ENCODE assay signal across 13 cellular contexts in genomic region chr14:104659764-104660523, GRCh38. TPM values are rescaled to one million over a fixed set of nuclear protein-coding genes. Genes with fewer than 3 reads are reported as not detected.
DNase-seq lines count a peak whose midpoint lies in the region; ATAC-seq, FAIRE-seq and TF ChIP-seq lines count a peak whose summit lies in the region.
"Had no signal": no experiment of that assay in that cellular context is flagged by ENCODE, and none has a peak within 500 bp of the region (broad histone marks: within the 10 kb centered on the region; RNA-seq: fewer than 3 reads in every experiment).

No MANE protein-coding gene starts in this region.

- H3K27me3 Mint-ChIP-seq in natural killer cell treated with Interleukin-12 subunit alpha and Interleukin-12 subunit beta and Interleukin-15 and Interleukin-18, amount 100 ng/mL, for 72 hours: peaks cover 29 to 32% of the 10 kb centered on the region in 2 donors
- no peaks in the 10 kb centered on the region for H3K27me3 Mint-ChIP-seq in Caco-2 (ENCODE audit: insufficient read depth, unreplicated experiment)

- no peaks in the 10 kb centered on the region for H3K4me1 ChIP-seq in HEK293 (ENCODE audit: control insufficient read depth, insufficient read depth, low read length)
- H3K4me1 ChIP-seq in Caco-2: peaks cover under 1% of the 10 kb centered on the region; the same call in 1 of the 2 replicates
- H3K4me1 ChIP-seq: foreskin keratinocyte had no signal

- peak; percentile 90 for FAIRE-seq in GM12891 (lab: Jason Lieb, UNC)

- POLR2A ChIA-PET in HEK293 (lab: Yijun Ruan, JAX): no interaction called here
- POLR2A ChIA-PET in Caco-2 (lab: Charles Lee): no interaction called here

- no TSS peak for BruUV-seq in Caco-2 (replicated peaks; lab: Mats Ljungman, UMichigan)

- H3K9me3 ChIP-seq in HEK293 (ENCODE audit: control insufficient read depth, insufficient read depth, low read depth, low read length): no peaks in the 10 kb centered on the region
- H3K9me3 ChIP-seq in SU-DHL-6 (ENCODE audit: insufficient read depth, low read length): no peaks in the 10 kb centered on the region
- H3K9me3 ChIP-seq in Caco-2: peaks cover 6% of the 10 kb centered on the region; the same call in 1 of the 2 replicates
- H3K9me3 ChIP-seq: neutrophil had no signal

- H3K27ac Mint-ChIP-seq in natural killer cell treated with Interleukin-12 subunit alpha and Interleukin-12 subunit beta and Interleukin-15 and Interleukin-18, amount 100 ng/mL, for 72 hours: no peak overlapping the region
- H3K27ac Mint-ChIP-seq in Caco-2 (ENCODE audit: unreplicated experiment): no peak overlapping the region
- H3K27ac Mint-ChIP-seq: T-helper 2 cell treated with Interferon-gamma antibody and Interleukin-4, amounts not matched to agents 5 μg/mL and 100 μg/mL, for 36 hours had no signal

- no peak for DNase-seq in GM12891 (ENCODE audit: insufficient read length, low spot score)
- DNase-seq in natural killer cell treated with Interleukin-12 subunit alpha and Interleukin-12 subunit beta and Interleukin-15 and Interleukin-18, amount 100 ng/mL, for 72 hours (ENCODE audit: low spot score): peak; percentile 50
- no peak for DNase-seq in SIG-M5 treated with dmso at 0.1 percent for 504 hours (lab: John Stamatoyannopoulos, UW; ENCODE audit: unreplicated experiment)
- no peak for DNase-seq in Caco-2
- DNase-seq in mesenteric fat pad (ENCODE audit: low spot score): no peak
- DNase-seq: foreskin keratinocyte, NCI-H2081 had no signal

- peaks cover 4 to 7% of the 10 kb centered on the region in 2 donors for H3K4me1 Mint-ChIP-seq in natural killer cell treated with Interleukin-12 subunit alpha and Interleukin-12 subunit beta and Interleukin-15 and Interleukin-18, amount 100 ng/mL, for 72 hours (ENCODE audit: low read depth in 2 of 2)
- peaks cover 2% of the 10 kb centered on the region for H3K4me1 Mint-ChIP-seq in Caco-2 (ENCODE audit: low read depth, unreplicated experiment)

- no peak for TF ChIP-seq POLR2A in GM12891 (IDR thresholded peaks at IDR 0.05; ENCODE audit: low read depth, low read length)

- H2AFZ ChIP-seq in SU-DHL-6 (ENCODE audit: low read depth, low read length, severe bottlenecking): no peak overlapping the region

- intact Hi-C loops in Caco-2 (cut with micrococcal nuclease; ENCODE audit: unreplicated experiment): no loop called here

- no peaks in the 10 kb centered on the region for H3K9me2 ChIP-seq in SU-DHL-6 (replicated peaks; ENCODE audit: insufficient read depth, low read length)

- no peaks in the 10 kb centered on the region for H3K36me3 ChIP-seq in HEK293 (ENCODE audit: control insufficient read depth in 2 of 2, insufficient read depth in 1 of 2, low read length in 2 of 2)
- no peaks in the 10 kb centered on the region for H3K36me3 ChIP-seq in SU-DHL-6 (ENCODE audit: low read length)
- H3K36me3 ChIP-seq in Caco-2 (ENCODE audit: control insufficient read depth, insufficient read depth, low read length): no peaks in the 10 kb centered on the region
- H3K36me3 ChIP-seq: neutrophil had no signal

- H3K4me2 ChIP-seq in SU-DHL-6 (ENCODE audit: low read depth, low read length, poor library complexity, severe bottlenecking): peak overlapping the region; percentile 53

- H3K4me3 Mint-ChIP-seq in natural killer cell treated with Interleukin-12 subunit alpha and Interleukin-12 subunit beta and Interleukin-15 and Interleukin-18, amount 100 ng/mL, for 72 hours: no peak overlapping the region
- no peak overlapping the region for H3K4me3 Mint-ChIP-seq in Caco-2 (ENCODE audit: unreplicated experiment)
- H3K4me3 Mint-ChIP-seq: T-helper 2 cell treated with Interferon-gamma antibody and Interleukin-4, amounts not matched to agents 5 μg/mL and 100 μg/mL, for 36 hours had no signal

- TF ChIP-seq CTCF in HEK293 (tag by site-specific recombination; IDR thresholded peaks at IDR 0.05) (no peak), SU-DHL-6 (IDR thresholded peaks at IDR 0.05; ENCODE audit: insufficient read depth, low read length, poor library complexity, severe bottlenecking) (no peak), Caco-2 (IDR thresholded peaks at IDR 0.05; ENCODE audit: insufficient read depth in 1 of 2, low read depth in 1 of 2, low read length in 1 of 2, severe bottlenecking in 1 of 2, unreplicated experiment in 1 of 2) (no peak)

- H4K20me1 ChIP-seq in SU-DHL-6 (ENCODE audit: low read depth, low read length): no peaks in the 10 kb centered on the region

- CTCF ChIA-PET in HEK293 (lab: Yijun Ruan, JAX) (no interaction called here), Caco-2 (lab: Charles Lee) (no interaction called here)

- peak overlapping the region; percentile 53 for H3K9ac ChIP-seq in SU-DHL-6 (ENCODE audit: low read length)

- H3K27me3 ChIP-seq in SU-DHL-6 (ENCODE audit: low read length) (no peaks in the 10 kb centered on the region), Caco-2 (replicated peaks; ENCODE audit: control insufficient read depth, insufficient read depth, low read length) (no peaks in the 10 kb centered on the region)

- H3K36me3 Mint-ChIP-seq in natural killer cell treated with Interleukin-12 subunit alpha and Interleukin-12 subunit beta and Interleukin-15 and Interleukin-18, amount 100 ng/mL, for 72 hours: peaks cover 5% of the 10 kb centered on the region
- no peaks in the 10 kb centered on the region for H3K36me3 Mint-ChIP-seq in Caco-2 (ENCODE audit: insufficient read depth, unreplicated experiment)

- no peak for ATAC-seq in natural killer cell treated with Interleukin-12 subunit alpha and Interleukin-12 subunit beta and Interleukin-15 and Interleukin-18, amount 100 ng/mL, for 72 hours
- ATAC-seq in GM18907 (IDR thresholded peaks at IDR 0.05; ENCODE audit: unreplicated experiment): no peak
- ATAC-seq: foreskin keratinocyte had no signal

- H3K27ac ChIP-seq in HEK293 (ENCODE audit: extremely low read depth, low read depth, low read length) (no peak overlapping the region), SU-DHL-6 (ENCODE audit: low read depth, low read length) (peak overlapping the region; percentile 97)
- H3K27ac ChIP-seq: foreskin keratinocyte, neutrophil had no signal

- no peaks in the 10 kb centered on the region for H3K9me3 Mint-ChIP-seq in natural killer cell treated with Interleukin-12 subunit alpha and Interleukin-12 subunit beta and Interleukin-15 and Interleukin-18, amount 100 ng/mL, for 72 hours
- H3K9me3 Mint-ChIP-seq in Caco-2 (ENCODE audit: unreplicated experiment): no peaks in the 10 kb centered on the region
- H3K9me3 Mint-ChIP-seq: T-helper 2 cell treated with Interferon-gamma antibody and Interleukin-4, amounts not matched to agents 5 μg/mL and 100 μg/mL, for 36 hours had no signal

- peaks cover 67% of the 10 kb centered on the region for H3F3A ChIP-seq in SU-DHL-6 (ENCODE audit: insufficient read depth)

- no peaks in the 10 kb centered on the region for H3K79me2 ChIP-seq in SU-DHL-6 (ENCODE audit: insufficient read depth, low read length)

- H3K4me3 ChIP-seq in HEK293 (ENCODE audit: low read depth, low read length) (no peak overlapping the region), SU-DHL-6 (ENCODE audit: insufficient read depth, low read length, poor library complexity, severe bottlenecking) (peak overlapping the region; percentile 37), Caco-2 (ENCODE audit: low read depth, low read length) (no peak overlapping the region)

TF ChIP-seq in GM12891, 5 proteins besides CTCF, POLR2A, EP300 and RAD21:
- TF ChIP-seq TAF1 (IDR thresholded peaks at IDR 0.05; ENCODE audit: low read depth, low read length) (no peak), POU2F2 (IDR thresholded peaks at IDR 0.05; ENCODE audit: low read depth, low read length) (no peak), SPI1 (IDR thresholded peaks at IDR 0.05; ENCODE audit: low read depth, low read length) (0 out of 2 replicates have a peak, but pooled peaks have one; percentile 14), PAX5 (IDR thresholded peaks at IDR 0.05; ENCODE audit: insufficient read depth, low read length, severe bottlenecking) (no peak), POLR2AphosphoS5 (IDR thresholded peaks at IDR 0.05; ENCODE audit: low read depth, low read length) (no peak)
TF ChIP-seq in GM12891: peak in this region for 1.

TF ChIP-seq in HEK293, 187 proteins besides CTCF, POLR2A, EP300 and RAD21:
- TF ChIP-seq WT1 (tag by site-specific recombination; IDR thresholded peaks at IDR 0.05) (no peak), EGR2 (tag by site-specific recombination; IDR thresholded peaks at IDR 0.05; ENCODE audit: low read depth) (peak; percentile 21; the same call in 1 of the 2 replicates), ZFHX2 (tag by site-specific recombination; conservative IDR thresholded peaks at IDR 0.05) (peak; percentile 23; the same call in 1 of the 2 replicates), ZNF341 (tag by site-specific recombination; IDR thresholded peaks at IDR 0.05; ENCODE audit: low read depth) (no peak)

RNA-seq across cellular contexts. Expression of gene INF2, which starts 29.5 kb away (rescaled TPM):
- 15.6 TPM for polyA plus RNA-seq in GM12891 (2012; ENCODE audit: low read depth, missing spikeins)
- total RNA-seq in natural killer cell treated with Interleukin-12 subunit alpha and Interleukin-12 subunit beta and Interleukin-15 and Interleukin-18, amount 100 ng/mL, for 72 hours: 10 to 100 TPM; 19.2 to 44.9 TPM
- total RNA-seq in Caco-2 (2022) (70.8 TPM in 2 replicates), mesenteric fat pad (160 TPM)

RNA-seq across cellular contexts. Expression of gene TMEM179, which starts 55.4 kb away (rescaled TPM):
- not detected for polyA plus RNA-seq in GM12891 (2012; ENCODE audit: low read depth, missing spikeins)
- total RNA-seq in natural killer cell treated with Interleukin-12 subunit alpha and Interleukin-12 subunit beta and Interleukin-15 and Interleukin-18, amount 100 ng/mL, for 72 hours: under 1 TPM; 0.48 to 0.84 TPM
- total RNA-seq in Caco-2 (2022) (not detected in 2 replicates), mesenteric fat pad (not detected)
- total RNA-seq: activated CD8-positive, alpha-beta memory T cell treated with anti-CD3 and anti-CD28 coated beads for 36 hours; foreskin keratinocyte had no signal
- polyA plus RNA-seq: foreskin keratinocyte had no signal
